8 cellular contexts compared by ENCODE assay signal in the genomic region with DNA sequence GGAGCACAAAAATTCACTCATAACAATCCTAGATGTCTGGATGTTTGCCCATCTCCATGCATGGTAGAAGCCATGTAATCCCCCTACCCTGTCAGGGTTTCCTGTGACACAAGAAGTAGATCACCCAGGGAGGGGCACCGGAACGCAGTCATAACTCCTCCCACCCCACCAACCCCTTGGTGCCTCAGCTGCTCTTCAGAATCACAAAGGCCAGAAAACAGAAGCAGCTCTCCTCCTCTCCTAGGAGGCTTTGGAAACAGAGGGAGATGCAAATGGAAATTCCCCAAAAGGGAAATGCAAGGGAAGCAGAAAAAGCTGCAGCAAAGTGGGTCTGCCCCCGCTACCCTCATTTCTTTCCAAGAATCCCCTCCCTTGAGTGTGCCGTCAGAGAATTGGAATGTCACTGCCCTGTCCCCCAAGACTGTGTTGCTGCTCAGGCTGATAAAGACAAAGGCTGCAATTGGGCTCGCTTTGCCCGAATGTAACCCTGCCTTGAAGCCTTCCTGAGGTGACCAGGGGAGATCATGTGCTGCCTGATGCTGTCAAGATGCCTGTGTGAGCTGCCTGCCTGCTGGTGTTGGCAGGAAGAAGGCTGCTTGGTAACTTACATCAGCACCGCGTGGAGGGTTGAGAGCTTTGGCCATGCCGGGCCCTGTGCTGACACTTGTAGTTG.
DNase-seq lines count a peak whose midpoint lies in the region; ATAC-seq and TF ChIP-seq lines count a peak whose summit lies in the region.

No MANE protein-coding gene starts in this region.

- no peak overlapping the region for H3K4me3 ChIP-seq in CD4-positive, CD25-positive, alpha-beta regulatory T cell (ENCODE audit: low read depth, low read length)
- no peak overlapping the region for H3K4me3 ChIP-seq in fibroblast of mammary gland (ENCODE audit: control insufficient read depth, low read depth, low read length)
- H3K4me3 ChIP-seq in uterus, result no peak overlapping the region

- H3K4me1 ChIP-seq in CD4-positive, CD25-positive, alpha-beta regulatory T cell (ENCODE audit: control insufficient read depth, insufficient read depth, low read length, poor library complexity, severe bottlenecking), result peaks cover 41% of the 10 kb centered on the region
- H3K4me1 ChIP-seq in uterus, result peaks cover 8 to 11% of the 10 kb centered on the region in 2 donors

- H3K27ac Mint-ChIP-seq in CD4-positive, CD25-positive, alpha-beta regulatory T cell, result peak overlapping the region in 1 of 3 donors; percentile 7

- TF ChIP-seq POLR2A in uterus (IDR thresholded peaks at IDR 0.05), result no peak

- H3K27me3 Mint-ChIP-seq in CD4-positive, CD25-positive, alpha-beta regulatory T cell, result peaks cover 11% of the 10 kb centered on the region

- H3K9me3 ChIP-seq in CD4-positive, CD25-positive, alpha-beta regulatory T cell (ENCODE audit: control insufficient read depth in 2 of 2, low read length in 2 of 2), result no peaks in the 10 kb centered on the region
- H3K9me3 ChIP-seq in uterus, result no peaks in the 10 kb centered on the region

- no peak for TF ChIP-seq CTCF in fibroblast of mammary gland (conservative IDR thresholded peaks at IDR 0.05; ENCODE audit: control insufficient read depth, insufficient read depth, low read depth, low read length)
- TF ChIP-seq CTCF in uterus (IDR thresholded peaks at IDR 0.05), result no peak

- H3K27ac ChIP-seq in CD4-positive, CD25-positive, alpha-beta regulatory T cell (ENCODE audit: insufficient read depth, low read length, poor library complexity, severe bottlenecking), result no peak overlapping the region
- H3K27ac ChIP-seq in uterus, result peak overlapping the region; percentile 93

- intact Hi-C loops in uterus (cut with DNase I; ENCODE audit: low total_unique reads), result no loop called here

- H3K4me1 Mint-ChIP-seq in CD4-positive, CD25-positive, alpha-beta regulatory T cell, result peaks cover 16 to 40% (median 30%) of the 10 kb centered on the region in 4 donors

- H3K9me3 Mint-ChIP-seq in CD4-positive, CD25-positive, alpha-beta regulatory T cell, result no peaks in the 10 kb centered on the region

- H3K4me3 Mint-ChIP-seq in CD4-positive, CD25-positive, alpha-beta regulatory T cell, result peak overlapping the region; percentile 40 to 90 (median 83)

- no peak for ATAC-seq in CD4-positive, CD25-positive, alpha-beta regulatory T cell (ENCODE audit: low read depth in 2 of 2)
- ATAC-seq in HG03457 (IDR thresholded peaks at IDR 0.05; ENCODE audit: unreplicated experiment) (no peak), HG02852 (IDR thresholded peaks at IDR 0.05; ENCODE audit: unreplicated experiment) (no peak)

- no peaks in the 10 kb centered on the region for H3K36me3 ChIP-seq in CD4-positive, CD25-positive, alpha-beta regulatory T cell (ENCODE audit: control insufficient read depth, insufficient read depth, low read length)
- no peaks in the 10 kb centered on the region for H3K36me3 ChIP-seq in uterus

- no peaks in the 10 kb centered on the region for H3K36me3 Mint-ChIP-seq in CD4-positive, CD25-positive, alpha-beta regulatory T cell

- DNase-seq in CD4-positive, CD25-positive, alpha-beta regulatory T cell, result peak in 1 of 3 donors; percentile 62
- DNase-seq in OCI-M1 (lab: John Stamatoyannopoulos, UW), result peak; percentile 35
- DNase-seq in fibroblast of mammary gland (ENCODE audit: low read depth), result peak; percentile 67
- DNase-seq in myocyte (ENCODE audit: low read depth), result peak; percentile 90
- DNase-seq in uterus, result peak; percentile 67 to 83
- DNase-seq in activated CD4-positive, alpha-beta T cell treated with anti-CD3 and anti-CD28 coated beads, Interleukin-2, amount 50 U/mL, for 48 hours, result no peak

- H3K27me3 ChIP-seq in CD4-positive, CD25-positive, alpha-beta regulatory T cell (ENCODE audit: control insufficient read depth, insufficient read depth, low read length), result no peaks in the 10 kb centered on the region
- H3K27me3 ChIP-seq in uterus, result no peaks in the 10 kb centered on the region

Comparison
In these comparisons a context has a peak if more than half of its experiments do, and no peak if none do; other contexts are left out.
1. DNase-seq: peak in OCI-M1 (single experiment), fibroblast of mammary gland (single experiment), myocyte (single experiment) and uterus (2 of 2); none in activated CD4-positive, alpha-beta T cell treated with anti-CD3 and anti-CD28 coated beads, Interleukin-2, amount 50 U/mL, for 48 hours (0 of 2).